Comparison of ENCODE assay signal across 19 cellular contexts in genomic region chr15:91529534-91529933, GRCh38.
DNase-seq lines count a peak whose midpoint lies in the region; ATAC-seq lines count a peak whose summit lies in the region.
"Had no signal": no experiment of that assay in that cellular context is flagged by ENCODE, and none has a peak within 500 bp of the region (broad histone marks: within the 10 kb centered on the region; RNA-seq: fewer than 3 reads in every experiment).

No MANE protein-coding gene starts in this region.

- no peak overlapping the region for H3K27ac ChIP-seq in CD8-positive, alpha-beta memory T cell (ENCODE audit: low read depth, low read length)
- H3K27ac ChIP-seq: 22Rv1 had no signal

- no peaks in the 10 kb centered on the region for H3K36me3 ChIP-seq in CD8-positive, alpha-beta memory T cell (ENCODE audit: insufficient read depth, low read length)
- H3K36me3 ChIP-seq: BE2C had no signal

- H3K27me3 Mint-ChIP-seq in activated naive CD8-positive, alpha-beta T cell = peaks cover 1% of the 10 kb centered on the region
- H3K27me3 Mint-ChIP-seq in activated naive CD8-positive, alpha-beta T cell treated with anti-CD3 and anti-CD28 coated beads, Interleukin-2, amount 50 U/mL, for 24 hours = peaks cover 4% of the 10 kb centered on the region
- peaks cover 7 to 19% of the 10 kb centered on the region in 2 donors for H3K27me3 Mint-ChIP-seq in CD8-positive, alpha-beta memory T cell

- DNase-seq in DMS 273 (lab: John Stamatoyannopoulos, UW; ENCODE audit: unreplicated experiment) (peak; percentile 9), DMS 273 treated with DMSO at 0.1 percent for 48 hours (lab: John Stamatoyannopoulos, UW) (no peak), left colon (no peak), GF-D8 (lab: John Stamatoyannopoulos, UW) (no peak)
- DNase-seq in activated naive CD8-positive, alpha-beta T cell treated with anti-CD3 and anti-CD28 coated beads, Interleukin-2, amount 50 U/mL, for 24 hours = no peak
- no peak for DNase-seq in CD8-positive, alpha-beta memory T cell
- DNase-seq: BE2C; CD4-positive, alpha-beta memory T cell; GDM1; GOT3; KG1; NCI-H1048; NCI-H1436 treated with DMSO at 0.1 percent for 48 hours; NCI-H2081 treated with DMSO at 0.1 percent for 48 hours; NK-92 treated with Interleukin-12 subunit alpha and Interleukin-12 subunit beta, amount 100 ng/mL, for 24 hours; RPMI8226 had no signal

- no peak for ATAC-seq in activated naive CD8-positive, alpha-beta T cell treated with anti-CD3 and anti-CD28 coated beads, Interleukin-2, amount 50 U/mL, for 24 hours
- peak; percentile 40 for ATAC-seq in left colon
- ATAC-seq in GM21423 (IDR thresholded peaks at IDR 0.05; ENCODE audit: unreplicated experiment) = no peak

- intact Hi-C loops in left colon (cut with DNase I, micrococcal nuclease) = no loop called here

- no peak overlapping the region for H3K4me3 ChIP-seq in CD8-positive, alpha-beta memory T cell (ENCODE audit: low read length)

- CTCF ChIA-PET in CD8-positive, alpha-beta memory T cell (lab: Charles Lee) = no interaction called here

- peaks cover 22% of the 10 kb centered on the region for H3K4me1 Mint-ChIP-seq in activated naive CD8-positive, alpha-beta T cell (ENCODE audit: low read depth)
- peaks cover 13% of the 10 kb centered on the region for H3K4me1 Mint-ChIP-seq in activated naive CD8-positive, alpha-beta T cell treated with anti-CD3 and anti-CD28 coated beads, Interleukin-2, amount 50 U/mL, for 24 hours
- H3K4me1 Mint-ChIP-seq in CD8-positive, alpha-beta memory T cell = peaks cover 0 to 19% (median 4%) of the 10 kb centered on the region in 3 donors

- peak overlapping the region; percentile 11 for H3K4me3 Mint-ChIP-seq in activated naive CD8-positive, alpha-beta T cell
- H3K4me3 Mint-ChIP-seq in activated naive CD8-positive, alpha-beta T cell treated with anti-CD3 and anti-CD28 coated beads, Interleukin-2, amount 50 U/mL, for 24 hours = no peak overlapping the region
- no peak overlapping the region for H3K4me3 Mint-ChIP-seq in CD8-positive, alpha-beta memory T cell

- H3K36me3 Mint-ChIP-seq in activated naive CD8-positive, alpha-beta T cell = no peaks in the 10 kb centered on the region
- H3K36me3 Mint-ChIP-seq in activated naive CD8-positive, alpha-beta T cell treated with anti-CD3 and anti-CD28 coated beads, Interleukin-2, amount 50 U/mL, for 24 hours (ENCODE audit: low read depth) = no peaks in the 10 kb centered on the region
- H3K36me3 Mint-ChIP-seq in CD8-positive, alpha-beta memory T cell = peaks cover 0 to 5% (median 0%) of the 10 kb centered on the region in 3 donors
- H3K36me3 Mint-ChIP-seq: CD4-positive, alpha-beta memory T cell had no signal

- H3K4me1 ChIP-seq in CD8-positive, alpha-beta memory T cell (ENCODE audit: insufficient read depth, low read length) = peaks cover 15% of the 10 kb centered on the region
- H3K4me1 ChIP-seq: BE2C had no signal

- H3K27ac Mint-ChIP-seq in activated naive CD8-positive, alpha-beta T cell = no peak overlapping the region
- H3K27ac Mint-ChIP-seq in activated naive CD8-positive, alpha-beta T cell treated with anti-CD3 and anti-CD28 coated beads, Interleukin-2, amount 50 U/mL, for 24 hours = no peak overlapping the region
- H3K27ac Mint-ChIP-seq in CD8-positive, alpha-beta memory T cell = no peak overlapping the region

- H3K9me3 ChIP-seq in CD8-positive, alpha-beta memory T cell (ENCODE audit: low read length) = no peaks in the 10 kb centered on the region
- H3K9me3 ChIP-seq: BE2C had no signal

- POLR2A ChIA-PET in CD8-positive, alpha-beta memory T cell (lab: Charles Lee) = no interaction called here

- H3K27me3 ChIP-seq in CD8-positive, alpha-beta memory T cell (ENCODE audit: insufficient read depth, low read length, poor library complexity, severe bottlenecking) = no peaks in the 10 kb centered on the region
- H3K27me3 ChIP-seq: BE2C had no signal

- H3K9me3 Mint-ChIP-seq in activated naive CD8-positive, alpha-beta T cell (ENCODE audit: low read depth) = no peaks in the 10 kb centered on the region
- H3K9me3 Mint-ChIP-seq in activated naive CD8-positive, alpha-beta T cell treated with anti-CD3 and anti-CD28 coated beads, Interleukin-2, amount 50 U/mL, for 24 hours = no peaks in the 10 kb centered on the region
- H3K9me3 Mint-ChIP-seq in CD8-positive, alpha-beta memory T cell = peaks cover 0 to 2% (median 0%) of the 10 kb centered on the region in 5 donors
- H3K9me3 Mint-ChIP-seq: CD4-positive, alpha-beta memory T cell had no signal
